In genomic region chr21:25607151-25607811, GRCh38 we compare ENCODE assay signal across 1 cellular context.
TF ChIP-seq lines count a peak whose summit lies in the region.

Gene MRPL39, minus strand, starts transcription at chr21:25607481. Its CDS starts 6 bp downstream, at chr21:25607475.

TF ChIP-seq in GM12878, 131 proteins besides CTCF, POLR2A, EP300 and RAD21 (continued from another document):
- TF ChIP-seq HSF1 (IDR thresholded peaks at IDR 0.05; ENCODE audit: low read depth, low read length) (no peak), HCFC1 (IDR thresholded peaks at IDR 0.05; ENCODE audit: low read length) (peak; percentile 84), TARDBP (IDR thresholded peaks at IDR 0.05; ENCODE audit: borderline replicate concordance) (peak; percentile 88), ZNF384 (IDR thresholded peaks at IDR 0.05; ENCODE audit: borderline replicate concordance, low read depth, low read length) (peak; percentile 47; the same call in 1 of the 2 replicates), USF1 (IDR thresholded peaks at IDR 0.05; ENCODE audit: borderline replicate concordance, extremely low read length, insufficient read depth, low read depth, low read length) (peak; percentile 5), ASH2L (IDR thresholded peaks at IDR 0.05; ENCODE audit: borderline replicate concordance, low read depth) (peak; percentile 88; the same call in 1 of the 2 replicates), SRF (IDR thresholded peaks at IDR 0.05; ENCODE audit: low read depth in 2 of 2, low read length in 2 of 2) (peak; percentile 76 to 95; a peak in 3 of 4 replicates), CHD1 (IDR thresholded peaks at IDR 0.05; ENCODE audit: low read depth, low read length) (no peak), EGR1 (IDR thresholded peaks at IDR 0.05; ENCODE audit: borderline replicate concordance in 1 of 2, low read depth in 2 of 2, low read length in 2 of 2) (peak; percentile 15 to 47; a peak in 1 of 3 replicates), MYB (IDR thresholded peaks at IDR 0.05; ENCODE audit: borderline replicate concordance, low read depth, low read length) (0 out of 2 replicates have a peak, but pooled peaks have one; percentile 53), FOS (IDR thresholded peaks at IDR 0.05; ENCODE audit: borderline replicate concordance, extremely low read depth, insufficient read length) (no peak), SP1 (IDR thresholded peaks at IDR 0.05; ENCODE audit: low read depth, low read length) (peak; percentile 78)
